Comparison of ENCODE assay signal across 9 cellular contexts in the genomic region with DNA sequence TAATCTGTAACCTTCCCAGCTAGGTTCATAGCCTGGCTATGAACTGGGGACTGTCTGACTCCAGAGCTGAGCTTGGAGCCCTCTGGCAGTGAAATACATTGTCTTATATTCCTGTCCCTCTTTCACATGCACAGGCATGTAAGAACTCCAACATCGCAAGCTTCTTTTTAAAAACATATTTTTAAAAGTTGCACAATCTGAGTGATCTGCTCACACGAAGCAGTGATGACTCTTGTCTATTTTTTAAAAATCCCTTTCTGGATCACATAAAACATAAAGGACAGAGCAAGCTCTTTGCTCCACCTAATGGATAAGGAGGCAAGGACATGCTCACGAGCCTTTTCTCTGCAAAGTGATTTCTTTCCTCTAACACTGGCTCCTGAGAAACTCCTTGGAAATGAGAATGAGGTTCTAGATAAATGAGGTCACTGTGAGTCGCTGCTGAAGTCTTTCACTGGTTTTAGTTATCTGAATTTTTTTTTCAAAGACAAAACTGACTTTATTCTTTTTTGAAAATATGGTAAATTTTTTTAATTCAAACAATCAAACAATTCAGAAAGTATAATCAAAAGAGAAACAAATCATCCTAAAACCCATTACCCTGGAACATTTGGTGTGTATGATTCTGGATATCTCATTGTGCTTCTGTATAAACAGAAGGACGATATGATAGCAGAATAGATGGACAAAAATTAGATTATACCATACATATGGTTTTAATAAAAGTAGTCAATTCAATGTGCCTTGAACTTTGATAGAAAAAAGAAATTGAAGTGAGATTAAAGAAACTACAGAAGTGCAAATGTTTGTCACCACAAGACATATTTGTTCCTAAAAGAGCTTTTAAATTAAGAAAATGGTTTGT. TPM values are rescaled to one million over a fixed set of nuclear protein-coding genes. Genes with fewer than 3 reads are reported as not detected.
DNase-seq lines count a peak whose midpoint lies in the region; ATAC-seq and TF ChIP-seq lines count a peak whose summit lies in the region.
"Had no signal": no experiment of that assay in that cellular context is flagged by ENCODE, and none has a peak within 500 bp of the region (broad histone marks: within the 10 kb centered on the region; RNA-seq: fewer than 3 reads in every experiment).

No MANE protein-coding gene starts in this region.

- H3K4me3 Mint-ChIP-seq in activated T-helper 17 cell treated with anti-CD3 and anti-CD28 coated beads, Interleukin-2, amount 50 U/mL, for 72 hours, result no peak overlapping the region
- H3K4me3 Mint-ChIP-seq in activated CD4-positive, alpha-beta memory T cell treated with anti-CD3 and anti-CD28 coated beads for 36 hours, result no peak overlapping the region
- no peak overlapping the region for H3K4me3 Mint-ChIP-seq in natural killer cell

- H3K4me1 ChIP-seq in heart left ventricle (peaks cover 0 to 14% (median 0%) of the 10 kb centered on the region in 12 donors), tibial nerve (no peaks in the 10 kb centered on the region)

- TF ChIP-seq CTCF in heart left ventricle (IDR thresholded peaks at IDR 0.05) (peak; percentile 25 to 71 (median 55)), tibial nerve (IDR thresholded peaks at IDR 0.05) (peak in 3 of 5 experiments; percentile 26 to 38 (median 27)), natural killer cell (IDR thresholded peaks at IDR 0.05) (no peak)

- WGBS in heart left ventricle, 4 donors, result 23 to 26% (median 24%) methylated on average over 5 of the region's 5 CpGs
- WGBS in tibial nerve, 2 donors, result 15 to 17% methylated on average over 5 of the region's 5 CpGs

- H3K9me3 ChIP-seq in heart left ventricle (no peaks in the 10 kb centered on the region), tibial nerve (no peaks in the 10 kb centered on the region)
- H3K9me3 ChIP-seq: thoracic aorta had no signal

- peaks cover 58% of the 10 kb centered on the region for H3K27me3 Mint-ChIP-seq in activated T-helper 17 cell treated with anti-CD3 and anti-CD28 coated beads, Interleukin-2, amount 50 U/mL, for 72 hours
- peaks cover 44% of the 10 kb centered on the region for H3K27me3 Mint-ChIP-seq in activated CD4-positive, alpha-beta memory T cell treated with anti-CD3 and anti-CD28 coated beads for 36 hours
- peaks cover 53 to 90% of the 10 kb centered on the region in 2 donors for H3K27me3 Mint-ChIP-seq in natural killer cell (ENCODE audit: low read depth in 2 of 2)

- CTCF ChIA-PET in activated CD4-positive, alpha-beta memory T cell treated with anti-CD3 and anti-CD28 coated beads for 36 hours (lab: Charles Lee), result interaction anchor here (0.6 to 1.4 kb wide), 4 partner anchors 112 to 324 kb away, joined by 3 read pairs; no protein-coding TSS in a partner anchor

- H3K36me3 ChIP-seq in heart left ventricle (peaks cover 0 to 2% (median 0%) of the 10 kb centered on the region in 9 donors), tibial nerve (no peaks in the 10 kb centered on the region)
- H3K36me3 ChIP-seq: thoracic aorta had no signal

- ATAC-seq in SK-N-SH treated with all-trans-retinoic acid at 6 μM for 48 hours (peak; percentile 91), heart left ventricle (peak in 3 of 4 donors; percentile 68 to 77 (median 72)), natural killer cell (no peak)
- no peak for ATAC-seq in activated T-helper 17 cell treated with anti-CD3 and anti-CD28 coated beads, Interleukin-2, amount 50 U/mL, for 72 hours (replicated peaks)

- no peaks in the 10 kb centered on the region for H3K9me3 Mint-ChIP-seq in activated T-helper 17 cell treated with anti-CD3 and anti-CD28 coated beads, Interleukin-2, amount 50 U/mL, for 72 hours
- H3K9me3 Mint-ChIP-seq in activated CD4-positive, alpha-beta memory T cell treated with anti-CD3 and anti-CD28 coated beads for 36 hours, result no peaks in the 10 kb centered on the region
- no peaks in the 10 kb centered on the region for H3K9me3 Mint-ChIP-seq in natural killer cell

- H3K36me3 Mint-ChIP-seq in activated T-helper 17 cell treated with anti-CD3 and anti-CD28 coated beads, Interleukin-2, amount 50 U/mL, for 72 hours (ENCODE audit: low read depth), result no peaks in the 10 kb centered on the region
- H3K36me3 Mint-ChIP-seq in activated CD4-positive, alpha-beta memory T cell treated with anti-CD3 and anti-CD28 coated beads for 36 hours, result no peaks in the 10 kb centered on the region
- no peaks in the 10 kb centered on the region for H3K36me3 Mint-ChIP-seq in natural killer cell

- no peaks in the 10 kb centered on the region for H3K4me1 Mint-ChIP-seq in activated T-helper 17 cell treated with anti-CD3 and anti-CD28 coated beads, Interleukin-2, amount 50 U/mL, for 72 hours
- H3K4me1 Mint-ChIP-seq in activated CD4-positive, alpha-beta memory T cell treated with anti-CD3 and anti-CD28 coated beads for 36 hours (ENCODE audit: low read depth), result no peaks in the 10 kb centered on the region
- no peaks in the 10 kb centered on the region for H3K4me1 Mint-ChIP-seq in natural killer cell

- no peak overlapping the region for H3K4me3 ChIP-seq in heart left ventricle
- no peak overlapping the region for H3K4me3 ChIP-seq in tibial nerve
- H3K4me3 ChIP-seq: thoracic aorta had no signal

- peak in 1 of 2 donors; percentile 11 for TF ChIP-seq EP300 in tibial nerve (IDR thresholded peaks at IDR 0.05)

- peaks cover 0 to 12% (median 0%) of the 10 kb centered on the region in 9 donors for H3K27me3 ChIP-seq in heart left ventricle
- H3K27me3 ChIP-seq in tibial nerve, result peaks cover 0 to 7% of the 10 kb centered on the region in 2 donors

- H3K27ac ChIP-seq in heart left ventricle, result no peak overlapping the region
- H3K27ac ChIP-seq in tibial nerve, result no peak overlapping the region
- H3K27ac ChIP-seq: thoracic aorta had no signal

- TF ChIP-seq POLR2A in heart left ventricle (IDR thresholded peaks at IDR 0.05) (no peak), tibial nerve (IDR thresholded peaks at IDR 0.05) (no peak)

- H3K27ac Mint-ChIP-seq in activated T-helper 17 cell treated with anti-CD3 and anti-CD28 coated beads, Interleukin-2, amount 50 U/mL, for 72 hours, result no peak overlapping the region
- no peak overlapping the region for H3K27ac Mint-ChIP-seq in activated CD4-positive, alpha-beta memory T cell treated with anti-CD3 and anti-CD28 coated beads for 36 hours
- no peak overlapping the region for H3K27ac Mint-ChIP-seq in natural killer cell

- DNase-seq in AG08396 (ENCODE audit: low spot score) (peak; percentile 38), HT-29 (ENCODE audit: low spot score) (peak; percentile 72), heart left ventricle (no peak), tibial nerve (ENCODE audit: low spot score in 2 of 2) (no peak), natural killer cell (no peak)
- no peak for DNase-seq in activated CD4-positive, alpha-beta memory T cell treated with anti-CD3 and anti-CD28 coated beads for 36 hours

- intact Hi-C loops in heart left ventricle (cut with DNase I), result loop anchor here in 9 of 10 donors (2.0 to 10.0 kb wide), 7 partner anchors 37 to 172 kb away; no protein-coding TSS in a partner anchor
- intact Hi-C loops in activated CD4-positive, alpha-beta memory T cell treated with anti-CD3 and anti-CD28 coated beads for 36 hours (cut with micrococcal nuclease), result no loop called here
- intact Hi-C loops in natural killer cell (cut with micrococcal nuclease), result no loop called here

- POLR2A ChIA-PET in activated CD4-positive, alpha-beta memory T cell treated with anti-CD3 and anti-CD28 coated beads for 36 hours (lab: Charles Lee), result no interaction called here

TF ChIP-seq in SK-N-SH treated with all-trans-retinoic acid at 6 μM for 48 hours, 23 proteins besides CTCF, POLR2A, EP300 and RAD21 (continues in another document):
- TF ChIP-seq OSR1 (CRISPR knock-in tag; IDR thresholded peaks at IDR 0.05) (no peak), BACH2 (CRISPR knock-in tag; IDR thresholded peaks at IDR 0.05; ENCODE audit: borderline replicate concordance) (no peak), RARB (CRISPR knock-in tag; IDR thresholded peaks at IDR 0.05) (no peak), TOX (CRISPR knock-in tag; IDR thresholded peaks at IDR 0.05; ENCODE audit: borderline replicate concordance) (no peak), ZNF565 (CRISPR knock-in tag; conservative IDR thresholded peaks at IDR 0.05; ENCODE audit: low read depth) (0 out of 2 replicates have a peak, but pooled peaks have one; percentile 25), ISL1 (CRISPR knock-in tag; IDR thresholded peaks at IDR 0.05) (peak; percentile 87), TCF4 (CRISPR knock-in tag; IDR thresholded peaks at IDR 0.05; ENCODE audit: borderline replicate concordance) (peak; percentile 99), ZC3H10 (CRISPR knock-in tag; IDR thresholded peaks at IDR 0.05) (no peak), ZNF70 (CRISPR knock-in tag; IDR thresholded peaks at IDR 0.05) (no peak), ZFP3 (CRISPR knock-in tag; IDR thresholded peaks at IDR 0.05) (no peak)
- TF ChIP-seq, protein P1, sequence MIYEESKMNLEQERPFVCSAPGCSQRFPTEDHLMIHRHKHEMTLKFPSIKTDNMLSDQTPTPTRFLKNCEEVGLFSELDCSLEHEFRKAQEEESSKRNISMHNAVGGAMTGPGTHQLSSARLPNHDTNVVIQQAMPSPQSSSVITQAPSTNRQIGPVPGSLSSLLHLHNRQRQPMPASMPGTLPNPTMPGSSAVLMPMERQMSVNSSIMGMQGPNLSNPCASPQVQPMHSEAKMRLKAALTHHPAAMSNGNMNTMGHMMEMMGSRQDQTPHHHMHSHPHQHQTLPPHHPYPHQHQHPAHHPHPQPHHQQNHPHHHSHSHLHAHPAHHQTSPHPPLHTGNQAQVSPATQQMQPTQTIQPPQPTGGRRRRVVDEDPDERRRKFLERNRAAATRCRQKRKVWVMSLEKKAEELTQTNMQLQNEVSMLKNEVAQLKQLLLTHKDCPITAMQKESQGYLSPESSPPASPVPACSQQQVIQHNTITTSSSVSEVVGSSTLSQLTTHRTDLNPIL (CRISPR knock-in tag; IDR thresholded peaks at IDR 0.05; ENCODE audit: low read depth), result peak; percentile 76; the same call in 1 of the 2 replicates

RNA-seq across cellular contexts. Expression of a gene that starts 30.8 kb away (rescaled TPM):
- 7.9 and 16.7 TPM in 2 replicates for total RNA-seq in HT-29 (2014; rRNA removed; shearing (Covaris generic))
- 1 to 10 TPM in 7 of 9 donors, under 1 TPM in 2; 0.35 to 6.9 (median 1.3) TPM for total RNA-seq in heart left ventricle
- polyA plus RNA-seq in heart left ventricle, result 1 to 10 TPM in 1 of 2 donors, under 1 TPM in 1; 0.19 to 2.2 TPM
- 1 to 10 TPM in 3 of 4 donors, under 1 TPM in 1; 0.60 to 6.3 (median 2.8) TPM for total RNA-seq in tibial nerve
- total RNA-seq in activated T-helper 17 cell treated with anti-CD3 and anti-CD28 coated beads, Interleukin-2, amount 50 U/mL, for 72 hours, result under 1 TPM in 1 of 2 donors, not detected in 1; 0.06 TPM
- total RNA-seq in activated CD4-positive, alpha-beta memory T cell treated with anti-CD3 and anti-CD28 coated beads for 36 hours, result not detected
- not detected for total RNA-seq in natural killer cell

Comparison
In these comparisons a context has a peak if more than half of its experiments do, and no peak if none do; other contexts are left out.
1. DNase-seq: peak in AG08396 (single experiment) and HT-29 (single experiment); none in heart left ventricle (0 of 5), tibial nerve (0 of 2), activated CD4-positive, alpha-beta memory T cell treated with anti-CD3 and anti-CD28 coated beads for 36 hours (single experiment) and natural killer cell (single experiment).
2. ATAC-seq: peak in SK-N-SH treated with all-trans-retinoic acid at 6 μM for 48 hours (single experiment) and heart left ventricle (3 of 4); none in activated T-helper 17 cell treated with anti-CD3 and anti-CD28 coated beads, Interleukin-2, amount 50 U/mL, for 72 hours (single experiment) and natural killer cell (0 of 3).
3. intact Hi-C loops: an anchor here in heart left ventricle (2.0 to 10.0 kb wide); none called in activated CD4-positive, alpha-beta memory T cell treated with anti-CD3 and anti-CD28 coated beads for 36 hours and natural killer cell.